ENCODE assay signal across 8 cellular contexts in genomic region chr9:136944094-136944518, GRCh38. TPM values are rescaled to one million over a fixed set of nuclear protein-coding genes. Genes with fewer than 3 reads are reported as not detected.
DNase-seq lines count a peak whose midpoint lies in the region; ATAC-seq and TF ChIP-seq lines count a peak whose summit lies in the region.

No MANE protein-coding gene starts in this region.

- peaks cover 1% of the 10 kb centered on the region; the same call in 1 of the 2 replicates for H3K36me3 ChIP-seq in Caco-2 (ENCODE audit: control insufficient read depth, insufficient read depth, low read length)
- peaks cover 7 to 42% (median 32%) of the 10 kb centered on the region in 9 donors for H3K36me3 ChIP-seq in heart left ventricle
- peaks cover 0 to 28% of the 10 kb centered on the region in 2 donors for H3K36me3 ChIP-seq in gastrocnemius medialis

- H3K27ac ChIP-seq in heart left ventricle = peak overlapping the region; percentile 90 to 98 (median 97)
- peak overlapping the region; percentile 92 to 97 (median 96) for H3K27ac ChIP-seq in gastrocnemius medialis

- peak overlapping the region; percentile 59 for H3K4me3 ChIP-seq in Caco-2 (ENCODE audit: low read depth, low read length)
- peak overlapping the region; percentile 67 to 97 (median 92) for H3K4me3 ChIP-seq in heart left ventricle
- H3K4me3 ChIP-seq in gastrocnemius medialis = peak overlapping the region; percentile 79 to 96 (median 92)

- ATAC-seq in GM19395 (IDR thresholded peaks at IDR 0.05; ENCODE audit: unreplicated experiment) (peak; percentile 42), heart left ventricle (peak in 3 of 4 donors; percentile 3 to 15 (median 15)), gastrocnemius medialis (peak; percentile 22 to 26)

- no peaks in the 10 kb centered on the region for H3K9me3 ChIP-seq in Caco-2
- H3K9me3 ChIP-seq in heart left ventricle = no peaks in the 10 kb centered on the region
- H3K9me3 ChIP-seq in gastrocnemius medialis = no peaks in the 10 kb centered on the region

- DNase-seq in Caco-2 (peak in 1 of 2 experiments; percentile 72), HPDE6-E6E7 (ENCODE audit: extremely low spot score) (peak; percentile 58), heart left ventricle (no peak), gastrocnemius medialis (no peak), NCI-H1417 (lab: John Stamatoyannopoulos, UW) (no peak)
- no peak for DNase-seq in activated CD4-positive, alpha-beta T cell treated with anti-CD3 and anti-CD28 coated beads, Interleukin-2, amount 50 U/mL, for 4 hours

- H3K27me3 ChIP-seq in Caco-2 (replicated peaks; ENCODE audit: control insufficient read depth, insufficient read depth, low read length) (no peaks in the 10 kb centered on the region), heart left ventricle (no peaks in the 10 kb centered on the region), gastrocnemius medialis (no peaks in the 10 kb centered on the region)

- intact Hi-C loops in Caco-2 (cut with micrococcal nuclease; ENCODE audit: unreplicated experiment) (loop anchor here (10.0 kb wide), 1 partner anchor 99 kb away; the partner anchor contains the start of genes AJM1 and PHPT1), heart left ventricle (cut with DNase I) (loop anchor here in 9 of 10 donors (1.0 to 5.0 kb wide), 15 partner anchors 42 to 153 kb away; partner anchors contain the start of genes PHPT1 (in 5 of the 9), TMEM141 (in 5 of the 9), EDF1 (in 4 of the 9) and MAMDC4 (in 2 of the 9)), gastrocnemius medialis (cut with DNase I; ENCODE audit: low total_unique reads) (loop anchor here (1.0 to 5.0 kb wide), 6 partner anchors 57 to 257 kb away; partner anchors contain the start of genes ABCA2, AGPAT2, PHPT1 and RABL6)

- peak overlapping the region; percentile 48 for H3K27ac Mint-ChIP-seq in Caco-2 (ENCODE audit: unreplicated experiment)
- no peak overlapping the region for H3K27ac Mint-ChIP-seq in activated naive CD8-positive, alpha-beta T cell

- H3K4me1 Mint-ChIP-seq in Caco-2 (ENCODE audit: low read depth, unreplicated experiment) = no peaks in the 10 kb centered on the region
- peaks cover 5% of the 10 kb centered on the region for H3K4me1 Mint-ChIP-seq in activated naive CD8-positive, alpha-beta T cell (ENCODE audit: low read depth)

- WGBS in heart left ventricle, 4 donors = 0 to 3% (median 0%) methylated on average over 8 to 55 of the region's 55 CpGs

- TF ChIP-seq CTCF in Caco-2 (IDR thresholded peaks at IDR 0.05; ENCODE audit: insufficient read depth in 1 of 2, low read depth in 1 of 2, low read length in 1 of 2, severe bottlenecking in 1 of 2, unreplicated experiment in 1 of 2) = no peak
- TF ChIP-seq CTCF in heart left ventricle (IDR thresholded peaks at IDR 0.05) = peak in 3 of 12 donors; percentile 30 to 46 (median 34)
- TF ChIP-seq CTCF in gastrocnemius medialis (IDR thresholded peaks at IDR 0.05 in 4 of 5, conservative IDR thresholded peaks at IDR 0.05 in 1 of 5) = no peak

- no peak for TF ChIP-seq POLR2A in heart left ventricle (IDR thresholded peaks at IDR 0.05)
- TF ChIP-seq POLR2A in gastrocnemius medialis (IDR thresholded peaks at IDR 0.05) = no peak

- peak overlapping the region; percentile 71 for H3K4me3 Mint-ChIP-seq in Caco-2 (ENCODE audit: unreplicated experiment)
- peak overlapping the region; percentile 79 for H3K4me3 Mint-ChIP-seq in activated naive CD8-positive, alpha-beta T cell

- in situ Hi-C loops in gastrocnemius medialis (cut with MboI; ENCODE audit: low sequenced_read_pairs in 4 of 4) = loop anchor here in 2 of 4 donors (10.0 to 25.0 kb wide), 2 partner anchors 91 to 157 kb away; partner anchors contain the start of genes CCDC183 (in 1 of the 2), FUT7 (in 1 of the 2) and TMEM141 (in 1 of the 2)

- H3K27me3 Mint-ChIP-seq in Caco-2 (ENCODE audit: insufficient read depth, unreplicated experiment) = no peaks in the 10 kb centered on the region
- no peaks in the 10 kb centered on the region for H3K27me3 Mint-ChIP-seq in activated naive CD8-positive, alpha-beta T cell

- no TSS peak for BruUV-seq in Caco-2 (replicated peaks; lab: Mats Ljungman, UMichigan)

- CTCF ChIA-PET in Caco-2 (lab: Charles Lee) = interaction anchor here (0.6 to 1.0 kb wide), 3 partner anchors 48 to 85 kb away, joined by 3 to 5 read pairs (median 4); partner anchors contain the start of gene CLIC3

- no peaks in the 10 kb centered on the region for H3K9me3 Mint-ChIP-seq in Caco-2 (ENCODE audit: unreplicated experiment)
- no peaks in the 10 kb centered on the region for H3K9me3 Mint-ChIP-seq in activated naive CD8-positive, alpha-beta T cell (ENCODE audit: low read depth)

- H3K4me1 ChIP-seq in Caco-2 (peaks cover 44% of the 10 kb centered on the region), heart left ventricle (peaks cover 7 to 67% (median 36%) of the 10 kb centered on the region in 12 donors), gastrocnemius medialis (peaks cover 29 to 60% of the 10 kb centered on the region in 2 donors)

- POLR2A ChIA-PET in Caco-2 (lab: Charles Lee) = no interaction called here

- peaks cover 60% of the 10 kb centered on the region for H3K36me3 Mint-ChIP-seq in Caco-2 (ENCODE audit: insufficient read depth, unreplicated experiment)
- H3K36me3 Mint-ChIP-seq in activated naive CD8-positive, alpha-beta T cell = no peaks in the 10 kb centered on the region

RNA-seq across cellular contexts. Expression of gene FBXW5, which starts 0.4 kb away (rescaled TPM):
- total RNA-seq in Caco-2 (2022) (66.8 and 76.1 TPM in 2 replicates), heart left ventricle (100 to 1,000 TPM; 110 to 388 (median 147) TPM), gastrocnemius medialis (100 to 1,000 TPM; 329 to 469 (median 435) TPM)
- 100 to 1,000 TPM; 189 to 206 TPM for polyA plus RNA-seq in heart left ventricle

RNA-seq across cellular contexts. Expression of gene C8G, which starts 0.9 kb away (rescaled TPM):
- total RNA-seq in Caco-2 (2022) (0.77 and 1.3 TPM in 2 replicates), heart left ventricle (1 to 10 TPM in 7 of 9 donors, not detected in 2; 1.2 to 3.7 (median 1.5) TPM), gastrocnemius medialis (1 to 10 TPM in 2 of 4 donors, not detected in 2; 1.7 to 5.2 TPM)
- 1 to 10 TPM; 1.0 to 3.1 TPM for polyA plus RNA-seq in heart left ventricle

RNA-seq across cellular contexts. Expression of gene LCN12, which starts 8.0 kb away (rescaled TPM):
- 20.0 and 23.2 TPM in 2 replicates for total RNA-seq in Caco-2 (2022)
- 10 to 100 TPM in 2 of 9 donors, 1 to 10 TPM in 7; 1.9 to 23.7 (median 6.4) TPM for total RNA-seq in heart left ventricle
- 1 to 10 TPM in 1 of 2 donors, under 1 TPM in 1; 0.46 to 3.9 TPM for polyA plus RNA-seq in heart left ventricle
- not detected for total RNA-seq in gastrocnemius medialis

RNA-seq across cellular contexts. Expression of gene PTGDS, which starts 33.2 kb away (rescaled TPM):
- total RNA-seq in Caco-2 (2022) (not detected in 2 replicates), heart left ventricle (1,000 to 10,000 TPM; 1,152 to 4,769 (median 3,109) TPM), gastrocnemius medialis (10 to 100 TPM in 3 of 4 donors, 1 to 10 TPM in 1; 2.3 to 35.2 (median 27.0) TPM)
- 1,000 to 10,000 TPM; 2,982 to 5,295 TPM for polyA plus RNA-seq in heart left ventricle

RNA-seq across cellular contexts. Expression of gene LCNL1, which starts 38.7 kb away (rescaled TPM):
- not detected in 2 replicates for total RNA-seq in Caco-2 (2022)
- 10 to 100 TPM in 2 of 9 donors, 1 to 10 TPM in 5, under 1 TPM in 2; 0.16 to 14.9 (median 2.7) TPM for total RNA-seq in heart left ventricle
- polyA plus RNA-seq in heart left ventricle = 1 to 10 TPM in 1 of 2 donors, under 1 TPM in 1; 0.14 to 5.8 TPM
- under 1 TPM in 1 of 4 donors, not detected in 3; 0.10 TPM for total RNA-seq in gastrocnemius medialis
